1 cellular context compared by ENCODE assay signal in genomic region chr4:1012031-1012739, GRCh38.
A peak's percentile ranks its signal among the peaks of the same experiment; 100 is the strongest.
TF ChIP-seq lines count a peak whose summit lies in the region.

No MANE protein-coding gene starts in this region.

TF ChIP-seq in K562, 482 proteins besides CTCF, POLR2A, EP300 and RAD21 (continued from another document):
- TF ChIP-seq CREB3 (tag; conservative IDR thresholded peaks at IDR 0.05; ENCODE audit: low read depth) (no peak), RBM22 (IDR thresholded peaks at IDR 0.05; ENCODE audit: low read depth, low read length, poor library complexity, severe bottlenecking) (no peak), ATF4 (CRISPR knock-in tag; IDR thresholded peaks at IDR 0.05) (no peak), RCOR1 (IDR thresholded peaks at IDR 0.05; ENCODE audit: borderline replicate concordance in 1 of 2, low read depth in 2 of 2, low read length in 2 of 2) (peak in 1 of 2 experiments; percentile 28; a peak in 1 of 4 replicates)
